In the genomic region with DNA sequence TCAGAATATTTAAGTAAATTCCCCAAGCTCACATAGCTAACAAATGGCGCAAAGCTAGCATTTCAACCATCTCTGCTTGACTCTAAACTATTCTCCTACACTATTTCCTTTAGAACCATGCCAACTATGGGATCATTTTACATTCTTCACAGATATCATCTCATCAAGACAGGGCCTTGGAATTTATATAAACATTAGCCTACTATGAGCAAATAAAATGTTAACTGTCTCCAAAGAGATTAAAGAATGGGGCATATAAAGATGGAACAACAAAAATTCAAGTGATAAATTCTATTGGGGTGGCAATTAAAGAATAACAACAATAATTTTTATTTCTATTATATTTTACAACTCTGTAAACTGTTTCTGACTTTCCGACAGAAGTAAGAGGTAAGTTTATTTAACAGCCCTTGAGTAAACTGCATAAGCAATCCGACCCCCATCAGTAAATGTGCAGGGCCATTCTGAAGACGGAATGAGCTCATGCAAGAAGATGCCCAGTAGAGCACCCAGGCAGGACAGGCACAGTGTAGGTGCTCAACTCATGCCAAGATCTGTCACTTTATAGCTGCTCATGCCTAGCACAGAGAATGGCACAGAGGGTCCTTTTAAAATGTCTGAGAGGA, we compare ENCODE assay signal across 2 cellular contexts.
TF ChIP-seq lines count a peak whose summit lies in the region.

No MANE protein-coding gene starts in this region.

TF ChIP-seq in SK-N-SH treated with all-trans-retinoic acid at 6 μM for 48 hours, 23 proteins besides CTCF, POLR2A, EP300 and RAD21 (continued from another document):
- TF ChIP-seq CREB5 (CRISPR knock-in tag; IDR thresholded peaks at IDR 0.05; ENCODE audit: low read depth): no peak

TF ChIP-seq in SK-N-SH, 30 proteins besides CTCF, POLR2A, EP300 and RAD21 (continued from another document):
- TF ChIP-seq IRF3 (IDR thresholded peaks at IDR 0.05; ENCODE audit: low read depth, low read length): no peak
- no peak for TF ChIP-seq RXRA (IDR thresholded peaks at IDR 0.05; ENCODE audit: borderline replicate concordance, low read depth)
- no peak for TF ChIP-seq FOXM1 (IDR thresholded peaks at IDR 0.05; ENCODE audit: low read depth)
- TF ChIP-seq TEAD4 (IDR thresholded peaks at IDR 0.05; ENCODE audit: borderline replicate concordance, insufficient read depth): no peak
